21 cellular contexts compared by ENCODE assay signal in genomic region chr12:66200110-66200509, GRCh38. TPM values are rescaled to one million over a fixed set of nuclear protein-coding genes. Genes with fewer than 3 reads are reported as not detected.
DNase-seq lines count a peak whose midpoint lies in the region; ATAC-seq, FAIRE-seq and TF ChIP-seq lines count a peak whose summit lies in the region.
"Had no signal": no experiment of that assay in that cellular context is flagged by ENCODE, and none has a peak within 500 bp of the region (broad histone marks: within the 10 kb centered on the region; RNA-seq: fewer than 3 reads in every experiment).

No MANE protein-coding gene starts in this region.

- H3K4me1 Mint-ChIP-seq in CD14-positive monocyte = peaks cover 56% of the 10 kb centered on the region
- H3K4me1 Mint-ChIP-seq in activated T-helper 1 cell treated with anti-CD3 and anti-CD28 coated beads, Interleukin-12 subunit alpha, Interleukin-12 subunit beta, Interleukin-2, Interleukin-4 antibody, amounts not matched to agents 30 ng/mL and 10 ng/mL and 1 ng/mL, durations not matched to agents 14 hours and 24 hours and 36 hours (ENCODE audit: low read depth) = peaks cover 44% of the 10 kb centered on the region

- TF ChIP-seq RAD21 in A549 (conservative IDR thresholded peaks at IDR 0.05 in 1 of 2, IDR thresholded peaks at IDR 0.05 in 1 of 2) = no peak
- TF ChIP-seq RAD21 in GM12878 (IDR thresholded peaks at IDR 0.05; ENCODE audit: insufficient read depth, low read depth, low read length) = no peak

- TF ChIP-seq CTCF in A549 (IDR thresholded peaks at IDR 0.05) (no peak), CD14-positive monocyte (IDR thresholded peaks at IDR 0.05) (no peak), GM12878 (IDR thresholded peaks at IDR 0.05 in 2 of 3, conservative IDR thresholded peaks at IDR 0.05 in 1 of 3; ENCODE audit: control insufficient read depth in 2 of 3, extremely low read depth in 1 of 3, insufficient read depth in 1 of 3, low read depth in 3 of 3, low read length in 3 of 3) (no peak), neutrophil (IDR thresholded peaks at IDR 0.05) (no peak)

- H3K36me3 ChIP-seq in GM12878 (ENCODE audit: control insufficient read depth in 2 of 2, insufficient read depth in 2 of 2, low read length in 1 of 2) (no peaks in the 10 kb centered on the region; a peak in 1 of 4 replicates), neutrophil (peaks cover 3% of the 10 kb centered on the region)

- no peaks in the 10 kb centered on the region; the same call in 1 of the 2 replicates for H3K79me2 ChIP-seq in GM12878 (ENCODE audit: control insufficient read depth, insufficient read depth, low read length)

- no TSS peak for BruUV-seq in GM12878 (replicated peaks; lab: Mats Ljungman, UMichigan)

- intact Hi-C loops in CD14-positive monocyte (cut with micrococcal nuclease) (loop anchor here in 1 of 2 donors (5.0 kb wide), 1 partner anchor 33 kb away; the partner anchor contains the start of gene TMBIM4), GM12878 (cut with micrococcal nuclease; ENCODE audit: unreplicated experiment) (no loop called here)
- intact Hi-C loops in activated T-helper 1 cell treated with anti-CD3 and anti-CD28 coated beads, Interleukin-12 subunit alpha, Interleukin-12 subunit beta, Interleukin-2, Interleukin-4 antibody, amounts not matched to agents 30 ng/mL and 10 ng/mL and 1 ng/mL, durations not matched to agents 14 hours and 24 hours and 36 hours (cut with micrococcal nuclease) = loop anchor here (5.0 kb wide), 1 partner anchor 37 kb away; no protein-coding TSS in a partner anchor

- no peaks in the 10 kb centered on the region for H4K20me1 ChIP-seq in GM12878 (ENCODE audit: control insufficient read depth, insufficient read depth)

- FAIRE-seq in A549 (lab: Jason Lieb, UNC) = no peak
- FAIRE-seq in GM12878 (lab: Jason Lieb, UNC) = no peak
- FAIRE-seq: A204.1, GM12891, GM19239, H54, HTR-8/SVneo had no signal

- H3K4me1 ChIP-seq in A549 (no peaks in the 10 kb centered on the region), GM12878 (ENCODE audit: control insufficient read depth, insufficient read depth, low read length) (peaks cover 9% of the 10 kb centered on the region), neutrophil (ENCODE audit: control insufficient read depth in 1 of 2, insufficient read depth in 1 of 2, low read depth in 1 of 2, low read length in 1 of 2) (peaks cover 36 to 56% of the 10 kb centered on the region in 2 experiments)

- no peak overlapping the region for H3K27ac ChIP-seq in A549
- no peak overlapping the region for H3K27ac ChIP-seq in GM12878 (ENCODE audit: control insufficient read depth, insufficient read depth)
- peak overlapping the region; percentile 3 for H3K27ac ChIP-seq in neutrophil
- H3K27ac ChIP-seq: C4-2B, GM23248 had no signal

- TF ChIP-seq POLR2A in A549 (IDR thresholded peaks at IDR 0.05; ENCODE audit: low read length) (no peak), GM12878 (IDR thresholded peaks at IDR 0.05; ENCODE audit: low read depth, low read length) (no peak)

- peak overlapping the region in 5 of 7 donors; percentile 46 to 81 (median 64) for H3K27ac Mint-ChIP-seq in CD14-positive monocyte
- no peak overlapping the region for H3K27ac Mint-ChIP-seq in activated T-helper 1 cell treated with anti-CD3 and anti-CD28 coated beads, Interleukin-12 subunit alpha, Interleukin-12 subunit beta, Interleukin-2, Interleukin-4 antibody, amounts not matched to agents 30 ng/mL and 10 ng/mL and 1 ng/mL, durations not matched to agents 14 hours and 24 hours and 36 hours
- H3K27ac Mint-ChIP-seq: CD4-positive, alpha-beta memory T cell; IgD-negative memory B cell had no signal

- H3K4me3 ChIP-seq in A549 (no peak overlapping the region), GM12878 (no peak overlapping the region), neutrophil (ENCODE audit: low read depth in 1 of 2, low read length in 1 of 2) (no peak overlapping the region)
- H3K4me3 ChIP-seq: GM23248 had no signal

- no peak overlapping the region for H3K9ac ChIP-seq in GM12878 (ENCODE audit: control insufficient read depth, insufficient read depth, low read length)
- H3K9ac ChIP-seq: GM23248 had no signal

- in situ Hi-C loops in GM12878 (cut with MboI) = no loop called here

- TF ChIP-seq EP300 in A549 (IDR thresholded peaks at IDR 0.05) = no peak
- TF ChIP-seq EP300 in GM12878 (IDR thresholded peaks at IDR 0.05; ENCODE audit: borderline replicate concordance in 1 of 2, control insufficient read depth in 1 of 2, low read depth in 2 of 2, low read length in 2 of 2) = no peak

- H3K9me3 ChIP-seq in A549 (0 out of 3 replicates have a peak, but pooled peaks cover 6% of the 10 kb centered on the region), GM12878 (replicated peaks; ENCODE audit: control insufficient read depth, insufficient read depth, low read length) (peaks cover 11% of the 10 kb centered on the region), neutrophil (no peaks in the 10 kb centered on the region)

- POLR2A ChIA-PET in A549 (lab: Yijun Ruan, JAX) (interaction anchor here (1.2 kb wide), 1 partner anchor 31 kb away, joined by 3 read pairs; the partner anchor contains the start of gene TMBIM4), GM12878 (lab: Charles Lee) (no interaction called here)

- no peak overlapping the region for H3K4me2 ChIP-seq in A549
- H3K4me2 ChIP-seq in GM12878 (ENCODE audit: control insufficient read depth, insufficient read depth) = no peak overlapping the region

- H3K4me3 Mint-ChIP-seq in CD14-positive monocyte = no peak overlapping the region
- no peak overlapping the region for H3K4me3 Mint-ChIP-seq in activated T-helper 1 cell treated with anti-CD3 and anti-CD28 coated beads, Interleukin-12 subunit alpha, Interleukin-12 subunit beta, Interleukin-2, Interleukin-4 antibody, amounts not matched to agents 30 ng/mL and 10 ng/mL and 1 ng/mL, durations not matched to agents 14 hours and 24 hours and 36 hours
- H3K4me3 Mint-ChIP-seq: CD4-positive, alpha-beta memory T cell; IgD-negative memory B cell had no signal

- H3K36me3 Mint-ChIP-seq in CD14-positive monocyte = peaks cover 51 to 61% of the 10 kb centered on the region in 2 donors
- H3K36me3 Mint-ChIP-seq in activated T-helper 1 cell treated with anti-CD3 and anti-CD28 coated beads, Interleukin-12 subunit alpha, Interleukin-12 subunit beta, Interleukin-2, Interleukin-4 antibody, amounts not matched to agents 30 ng/mL and 10 ng/mL and 1 ng/mL, durations not matched to agents 14 hours and 24 hours and 36 hours (ENCODE audit: low read depth) = peaks cover 11% of the 10 kb centered on the region
- H3K36me3 Mint-ChIP-seq: CD4-positive, alpha-beta memory T cell; IgD-negative memory B cell had no signal

- H3K27me3 Mint-ChIP-seq in CD14-positive monocyte (ENCODE audit: low read depth in 3 of 3) = no peaks in the 10 kb centered on the region
- H3K27me3 Mint-ChIP-seq in activated T-helper 1 cell treated with anti-CD3 and anti-CD28 coated beads, Interleukin-12 subunit alpha, Interleukin-12 subunit beta, Interleukin-2, Interleukin-4 antibody, amounts not matched to agents 30 ng/mL and 10 ng/mL and 1 ng/mL, durations not matched to agents 14 hours and 24 hours and 36 hours (ENCODE audit: insufficient read depth) = peaks cover 2% of the 10 kb centered on the region

- RAD21 ChIA-PET in GM12878 (lab: Charles Lee; ENCODE audit: unreplicated experiment) = no interaction called here

- DNase-seq in A549 (ENCODE audit: low read depth in 1 of 2, low spot score in 1 of 2) (no peak), CD14-positive monocyte (ENCODE audit: low spot score) (no peak), GM12878 (ENCODE audit: low read depth, low spot score) (no peak), DMS53 (lab: John Stamatoyannopoulos, UW) (no peak)
- no peak for DNase-seq in activated T-helper 1 cell treated with anti-CD3 and anti-CD28 coated beads, Interleukin-12 subunit alpha, Interleukin-12 subunit beta, Interleukin-2, Interleukin-4 antibody, amounts not matched to agents 30 ng/mL and 10 ng/mL and 1 ng/mL, durations not matched to agents 14 hours and 24 hours and 36 hours (ENCODE audit: low spot score)
- DNase-seq: AML-193; CD4-positive, alpha-beta memory T cell; DMS153; DMS79 treated with DMSO at 0.1 percent for 48 hours; GM23248; HCEC 1CT; KG1 had no signal

- CTCF ChIA-PET in A549 (lab: Yijun Ruan, JAX) = interaction anchor here (0.9 to 1.2 kb wide), 2 partner anchors 10 to 31 kb away, joined by 3 to 4 read pairs; partner anchors contain the start of gene TMBIM4
- CTCF ChIA-PET in GM12878 (lab: Yijun Ruan, JAX) = interaction anchor here (3.3 kb wide), 1 partner anchor 31 kb away, joined by 20 read pairs; the partner anchor contains the start of gene TMBIM4

- no peak overlapping the region for H2AFZ ChIP-seq in GM12878 (ENCODE audit: control insufficient read depth, low read depth, low read length)
- H2AFZ ChIP-seq: GM23248 had no signal

- H3K27me3 ChIP-seq in GM12878 (replicated peaks in 1 of 2; ENCODE audit: control insufficient read depth in 2 of 2, insufficient read depth in 2 of 2, low read length in 1 of 2) = no peaks in the 10 kb centered on the region
- no peaks in the 10 kb centered on the region for H3K27me3 ChIP-seq in neutrophil

- ATAC-seq in A549 (no peak), GM12878 (no peak)

- SMC1A ChIA-PET in GM12878 (lab: Charles Lee; ENCODE audit: uncharacterized antibody, unreplicated experiment) = interaction anchor here (0.9 to 1.0 kb wide), 3 partner anchors 15 to 41 kb away, joined by 3 to 4 read pairs (median 3); no protein-coding TSS in a partner anchor

- peaks cover 0 to 6% (median 0%) of the 10 kb centered on the region in 7 donors for H3K9me3 Mint-ChIP-seq in CD14-positive monocyte
- peaks cover 7% of the 10 kb centered on the region for H3K9me3 Mint-ChIP-seq in activated T-helper 1 cell treated with anti-CD3 and anti-CD28 coated beads, Interleukin-12 subunit alpha, Interleukin-12 subunit beta, Interleukin-2, Interleukin-4 antibody, amounts not matched to agents 30 ng/mL and 10 ng/mL and 1 ng/mL, durations not matched to agents 14 hours and 24 hours and 36 hours

RNA-seq across cellular contexts. Expression of gene IRAK3, which starts 11.1 kb away (rescaled TPM):
- 0.25 and 0.30 TPM in 2 replicates for polyA plus RNA-seq in A549 (2011; rRNA removed)
- polyA plus RNA-seq in A549 (2012; cell fraction: cytosol; rRNA removed) = 0.04 and 0.05 TPM in 2 replicates
- 0.05 and 0.06 TPM in 2 replicates for polyA plus RNA-seq in A549 (2012; cell fraction: nucleus; rRNA removed)
- 0.06 to 0.16 TPM (median 0.12 TPM) in 3 replicates for polyA plus RNA-seq in A549 (2017; fragmentation: RNase III; extraction: RNeasy Plus Mini Kit Qiagen cat#74134 plus additional on column Dnase treatment)
- 0.05 and 0.21 TPM in 2 replicates for polyA minus RNA-seq in A549 (2011; rRNA and poly(A)+ RNA removed)
- polyA plus RNA-seq in CD14-positive monocyte = 10 to 100 TPM; 56.9 to 59.7 TPM
- total RNA-seq in GM12878 (2013; cell fraction: nucleolus; rRNA removed) = 42.7 and 43.6 TPM in 2 replicates
- 5.3 and 5.9 TPM in 2 replicates for total RNA-seq in GM12878 (2014; rRNA removed)
- 7.6 and 7.7 TPM in 2 replicates for total RNA-seq in GM12878 (2014; rRNA removed; fragmentation: Illumina TruSeq; extraction: Trizol)
- total RNA-seq in GM12878 (2021) = 8.5 and 8.7 TPM in 2 replicates
- 1.7 TPM for polyA plus RNA-seq in GM12878 (2011; ENCODE audit: low read depth)
- polyA plus RNA-seq in GM12878 (2011; rRNA removed) = 14.1 and 20.6 TPM in 2 replicates
- polyA plus RNA-seq in GM12878 (2011; cell fraction: cytosol; rRNA removed) = 5.2 and 6.0 TPM in 2 replicates
- polyA plus RNA-seq in GM12878 (2011; cell fraction: nucleus; rRNA removed) = 14.9 and 15.3 TPM in 2 replicates
- 2.1 and 2.7 TPM in 2 replicates for polyA plus RNA-seq in GM12878 (2012)
- polyA plus RNA-seq in GM12878 (2014; fragmentation: Illumina TruSeq; extraction: Trizol) = 7.7 and 11.4 TPM in 2 replicates
- 1 to 10 TPM; 1.4 to 1.5 TPM for polyA plus RNA-seq in GM12878 (2014; fragmentation: Nextera tagmentation; extraction: Ambion mirVana)
- 4.8 and 5.6 TPM in 2 replicates for polyA plus RNA-seq in GM12878 (2014; rRNA removed)
- polyA plus RNA-seq in GM12878 (2016; fragmentation: Nextera tagmentation; extraction: Ambion mirVana) = 1 to 10 TPM; 4.0 to 4.2 TPM
- 12.9 and 17.6 TPM in 2 replicates for polyA minus RNA-seq in GM12878 (2011; rRNA and poly(A)+ RNA removed)
- 4.0 and 5.7 TPM in 2 replicates for polyA minus RNA-seq in GM12878 (2011; cell fraction: cytosol; rRNA and poly(A)+ RNA removed)
- 10.5 and 13.1 TPM in 2 replicates for polyA minus RNA-seq in GM12878 (2011; cell fraction: nucleus; rRNA and poly(A)+ RNA removed)
- total RNA-seq in activated T-helper 1 cell treated with anti-CD3 and anti-CD28 coated beads, Interleukin-12 subunit alpha, Interleukin-12 subunit beta, Interleukin-2, Interleukin-4 antibody, amounts not matched to agents 30 ng/mL and 10 ng/mL and 1 ng/mL, durations not matched to agents 14 hours and 24 hours and 36 hours = 3.2 TPM in 2 replicates
- total RNA-seq: G401 had no signal
- polyA plus RNA-seq: IgD-negative memory B cell had no signal

RNA-seq across cellular contexts. Expression of gene TMBIM4, which starts 30.3 kb away (rescaled TPM):
- polyA plus RNA-seq in A549 (2011; rRNA removed) (80.3 and 87.4 TPM in 2 replicates), A549 (2017; fragmentation: RNase III; extraction: RNeasy Plus Mini Kit Qiagen cat#74134 plus additional on column Dnase treatment) (53.7 to 63.2 TPM (median 55.9 TPM) in 3 replicates), CD14-positive monocyte (100 to 1,000 TPM; 694 to 823 TPM), GM12878 (2011; rRNA removed) (105 and 129 TPM in 2 replicates), GM12878 (2014; fragmentation: Illumina TruSeq; extraction: Trizol) (39.0 and 60.8 TPM in 2 replicates), GM12878 (2014; fragmentation: Nextera tagmentation; extraction: Ambion mirVana) (100 to 1,000 TPM; 261 to 341 TPM), GM12878 (2014; rRNA removed) (55.0 and 56.4 TPM in 2 replicates), GM12878 (2016; fragmentation: Nextera tagmentation; extraction: Ambion mirVana) (100 to 1,000 TPM; 175 to 176 TPM)
- polyA plus RNA-seq in A549 (2012; cell fraction: cytosol; rRNA removed) = 31.8 and 38.6 TPM in 2 replicates
- 21.0 and 41.8 TPM in 2 replicates for polyA plus RNA-seq in A549 (2012; cell fraction: nucleus; rRNA removed)
- polyA minus RNA-seq in A549 (2011; rRNA and poly(A)+ RNA removed) = 16.1 and 21.4 TPM in 2 replicates
- total RNA-seq in GM12878 (2013; cell fraction: nucleolus; rRNA removed) = 72.9 and 76.6 TPM in 2 replicates
- total RNA-seq in GM12878 (2014; rRNA removed) (38.8 and 54.2 TPM in 2 replicates), GM12878 (2014; rRNA removed; fragmentation: Illumina TruSeq; extraction: Trizol) (45.8 and 49.8 TPM in 2 replicates), GM12878 (2021) (37.8 and 52.1 TPM in 2 replicates)
- polyA plus RNA-seq in GM12878 (2011; ENCODE audit: low read depth) = 12.9 TPM
- polyA plus RNA-seq in GM12878 (2011; cell fraction: cytosol; rRNA removed) = 64.1 and 116 TPM in 2 replicates
- polyA plus RNA-seq in GM12878 (2011; cell fraction: nucleus; rRNA removed) = 33.5 and 63.2 TPM in 2 replicates
- 53.6 and 58.1 TPM in 2 replicates for polyA plus RNA-seq in GM12878 (2012)
- 22.7 and 31.3 TPM in 2 replicates for polyA minus RNA-seq in GM12878 (2011; rRNA and poly(A)+ RNA removed)
- 19.1 and 32.4 TPM in 2 replicates for polyA minus RNA-seq in GM12878 (2011; cell fraction: cytosol; rRNA and poly(A)+ RNA removed)
- 9.3 and 38.6 TPM in 2 replicates for polyA minus RNA-seq in GM12878 (2011; cell fraction: nucleus; rRNA and poly(A)+ RNA removed)
- 58.6 and 61.9 TPM in 2 replicates for total RNA-seq in activated T-helper 1 cell treated with anti-CD3 and anti-CD28 coated beads, Interleukin-12 subunit alpha, Interleukin-12 subunit beta, Interleukin-2, Interleukin-4 antibody, amounts not matched to agents 30 ng/mL and 10 ng/mL and 1 ng/mL, durations not matched to agents 14 hours and 24 hours and 36 hours
